ENCODE assay signal across 3 cellular contexts in genomic region chr4:55745014-55745413, GRCh38.
"Had no signal": no experiment of that assay in that cellular context is flagged by ENCODE, and none has a peak within 500 bp of the region (broad histone marks: within the 10 kb centered on the region; RNA-seq: fewer than 3 reads in every experiment).

No MANE protein-coding gene starts in this region.

- DNase-seq: GDM1, GF-D8 had no signal

- ATAC-seq: GM12878 had no signal

- H3K4me3 ChIP-seq: GM12878 had no signal
